In the genomic region with DNA sequence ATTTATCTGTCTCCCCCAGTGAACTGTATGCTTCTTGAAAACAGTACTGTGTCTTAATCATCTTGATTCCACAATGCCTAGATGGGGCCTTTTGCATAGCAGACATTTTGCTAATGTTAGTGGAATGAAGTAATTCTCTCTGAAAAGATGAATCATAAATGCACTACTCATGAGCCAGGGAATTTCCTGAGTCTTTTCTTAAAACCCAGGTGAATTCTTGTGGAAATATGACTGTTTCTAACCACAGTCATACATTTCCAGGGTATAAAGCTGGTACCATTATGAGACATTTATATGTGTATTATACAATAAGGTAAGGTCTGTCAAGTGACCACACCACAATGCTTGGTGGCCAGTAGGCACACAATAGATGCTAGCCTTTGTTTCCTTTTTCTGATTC, we compare ENCODE assay signal across 8 cellular contexts. TPM values are rescaled to one million over a fixed set of nuclear protein-coding genes. Genes with fewer than 3 reads are reported as not detected.
DNase-seq lines count a peak whose midpoint lies in the region; ATAC-seq and TF ChIP-seq lines count a peak whose summit lies in the region.

No MANE protein-coding gene starts in this region.

- CTCF ChIA-PET in A673 (lab: Charles Lee) (interaction anchor here (1.1 kb wide), 1 partner anchor 75 kb away, joined by 3 read pairs; no protein-coding TSS in a partner anchor), RWPE1 (lab: Yijun Ruan, JAX) (interaction anchor here (0.8 kb wide), 1 partner anchor 56 kb away, joined by 3 read pairs; no protein-coding TSS in a partner anchor)
- CTCF ChIA-PET in CD4-positive, alpha-beta T cell (lab: Charles Lee): no interaction called here

- peak; percentile 48 for ATAC-seq in GM19452 (IDR thresholded peaks at IDR 0.05; ENCODE audit: unreplicated experiment)
- ATAC-seq in CD4-positive, alpha-beta T cell (ENCODE audit: poor library complexity): no peak

- H3K4me1 Mint-ChIP-seq in CD4-positive, alpha-beta T cell (ENCODE audit: low read depth): no peaks in the 10 kb centered on the region

- intact Hi-C loops in A673 (cut with micrococcal nuclease; ENCODE audit: unreplicated experiment): no loop called here
- intact Hi-C loops in CD4-positive, alpha-beta T cell (cut with DNase I, micrococcal nuclease): no loop called here

- no peaks in the 10 kb centered on the region for H3K27me3 Mint-ChIP-seq in CD4-positive, alpha-beta T cell

- no peak for DNase-seq in A673 (ENCODE audit: low spot score)
- DNase-seq in RWPE1 (ENCODE audit: low spot score): peak; percentile 78
- DNase-seq in foreskin fibroblast: peak; percentile 79 to 89
- DNase-seq in suprapubic skin (ENCODE audit: low spot score in 2 of 2): no peak
- DNase-seq in HUDEP-2 (lab: John Stamatoyannopoulos, UW; ENCODE audit: unreplicated experiment in 76 of 76): no peak
- no peak for DNase-seq in CD4-positive, alpha-beta T cell
- no peak for DNase-seq in activated effector memory CD4-positive, alpha-beta T cell treated with Interleukin-2 at 50 U/mL for 16 hours

- BruUV-seq in A673 (replicated peaks; lab: Mats Ljungman, UMichigan): no TSS peak

- POLR2A ChIA-PET in A673 (lab: Charles Lee; ENCODE audit: low non-redundant PET) (no interaction called here), RWPE1 (lab: Yijun Ruan, JAX; ENCODE audit: low non-redundant PET) (no interaction called here)
- POLR2A ChIA-PET in CD4-positive, alpha-beta T cell (lab: Charles Lee): no interaction called here

- H3K4me3 ChIP-seq in A673 (ENCODE audit: low read depth, low read length, poor library complexity, severe bottlenecking): no peak overlapping the region
- H3K4me3 ChIP-seq in foreskin fibroblast (ENCODE audit: low read depth in 1 of 2, low read length in 2 of 2): no peak overlapping the region
- no peak overlapping the region for H3K4me3 ChIP-seq in suprapubic skin

- H3K9me3 ChIP-seq in A673 (ENCODE audit: low read depth, low read length, poor library complexity, severe bottlenecking) (no peaks in the 10 kb centered on the region), suprapubic skin (no peaks in the 10 kb centered on the region)
- H3K9me3 ChIP-seq in CD4-positive, alpha-beta T cell (ENCODE audit: control insufficient read depth, low read length): no peaks in the 10 kb centered on the region

- TF ChIP-seq POLR2A in suprapubic skin (IDR thresholded peaks at IDR 0.05): no peak

- H3K4me3 Mint-ChIP-seq in CD4-positive, alpha-beta T cell: no peak overlapping the region

- H3K27ac Mint-ChIP-seq in CD4-positive, alpha-beta T cell: no peak overlapping the region

- no peak for TF ChIP-seq CTCF in A673 (conservative IDR thresholded peaks at IDR 0.05; ENCODE audit: low read depth, low read length)
- no peak for TF ChIP-seq CTCF in RWPE1 (conservative IDR thresholded peaks at IDR 0.05; ENCODE audit: low read depth)
- TF ChIP-seq CTCF in foreskin fibroblast (IDR thresholded peaks at IDR 0.05; ENCODE audit: low read depth, low read length): no peak
- TF ChIP-seq CTCF in suprapubic skin (IDR thresholded peaks at IDR 0.05): no peak
- TF ChIP-seq CTCF in CD4-positive, alpha-beta T cell (IDR thresholded peaks at IDR 0.05): no peak

- H3K36me3 ChIP-seq in A673 (ENCODE audit: insufficient read depth, low read length, poor library complexity, severe bottlenecking): no peaks in the 10 kb centered on the region
- H3K36me3 ChIP-seq in suprapubic skin: peaks cover 10% of the 10 kb centered on the region

- peaks cover 59% of the 10 kb centered on the region for H3K36me3 Mint-ChIP-seq in CD4-positive, alpha-beta T cell (ENCODE audit: low read depth)

- no peaks in the 10 kb centered on the region for H3K27me3 ChIP-seq in A673 (replicated peaks; ENCODE audit: insufficient read depth, low read depth, low read length, poor library complexity)
- H3K27me3 ChIP-seq in suprapubic skin: no peaks in the 10 kb centered on the region
- H3K27me3 ChIP-seq in CD4-positive, alpha-beta T cell (ENCODE audit: control insufficient read depth, insufficient read depth, low read length): no peaks in the 10 kb centered on the region

- H3K9me3 Mint-ChIP-seq in CD4-positive, alpha-beta T cell: no peaks in the 10 kb centered on the region

- H3K27ac ChIP-seq in A673 (ENCODE audit: low read depth, low read length, poor library complexity, severe bottlenecking): peak overlapping the region; percentile 11
- H3K27ac ChIP-seq in RWPE1: peak overlapping the region; percentile 97
- H3K27ac ChIP-seq in suprapubic skin: peak overlapping the region; percentile 50
- H3K27ac ChIP-seq in CD4-positive, alpha-beta T cell (ENCODE audit: low read depth, low read length): no peak overlapping the region

- TF ChIP-seq EP300 in suprapubic skin (IDR thresholded peaks at IDR 0.05): no peak

- H3K4me1 ChIP-seq in A673 (ENCODE audit: insufficient read depth, low read length, poor library complexity, severe bottlenecking): peaks cover 21% of the 10 kb centered on the region
- H3K4me1 ChIP-seq in suprapubic skin: peaks cover 19% of the 10 kb centered on the region

RNA-seq across cellular contexts. Expression of a gene that starts 5.5 kb away (rescaled TPM):
- total RNA-seq in A673 (2021): not detected in 2 replicates
- total RNA-seq in suprapubic skin: 1 to 10 TPM in 3 of 4 donors, under 1 TPM in 1; 0.89 to 3.5 (median 2.2) TPM
- total RNA-seq in CD4-positive, alpha-beta T cell: not detected

Comparison
In these comparisons a context has a peak if more than half of its experiments do, and no peak if none do; other contexts are left out.
1. DNase-seq: peak in RWPE1 (single experiment) and foreskin fibroblast (2 of 2); none in A673 (single experiment), suprapubic skin (0 of 2), HUDEP-2 (0 of 76), CD4-positive, alpha-beta T cell (0 of 10) and activated effector memory CD4-positive, alpha-beta T cell treated with Interleukin-2 at 50 U/mL for 16 hours (single experiment).